ENCODE assay signal across 17 cellular contexts in the genomic region with DNA sequence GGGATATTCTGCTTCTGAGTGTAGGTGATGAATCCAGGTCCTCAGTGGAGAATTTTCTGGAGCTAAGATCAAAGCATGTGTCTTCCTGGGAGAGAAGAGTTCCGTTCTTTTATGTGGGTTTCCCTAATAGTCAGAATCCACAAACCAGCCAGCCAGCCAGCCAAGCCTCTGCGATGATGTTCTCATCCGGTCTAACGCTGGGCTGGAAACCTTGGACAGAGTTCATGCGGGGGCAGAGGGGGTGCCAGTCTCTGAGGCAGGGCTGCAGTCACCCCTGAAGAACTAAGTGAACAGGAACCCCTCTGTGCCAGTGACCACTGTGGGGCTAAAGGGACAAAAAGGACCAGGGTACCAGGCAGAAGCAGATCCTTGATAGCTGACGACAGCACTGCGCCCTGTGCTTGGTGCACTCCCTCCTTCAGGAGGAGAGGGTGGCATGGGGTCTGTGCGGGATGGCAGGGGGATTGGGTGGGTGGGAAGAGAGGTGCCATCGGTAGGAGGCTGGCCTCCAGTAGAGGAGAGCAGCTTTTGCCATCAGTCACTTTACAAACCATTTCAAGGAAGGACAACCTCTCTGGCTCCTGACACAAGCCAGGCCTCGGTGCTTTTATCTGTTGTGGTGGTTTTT. TPM values are rescaled to one million over a fixed set of nuclear protein-coding genes. Genes with fewer than 3 reads are reported as not detected.
"Had no signal": no experiment of that assay in that cellular context is flagged by ENCODE, and none has a peak within 500 bp of the region (broad histone marks: within the 10 kb centered on the region; RNA-seq: fewer than 3 reads in every experiment).

No MANE protein-coding gene starts in this region.

- H3K27me3 ChIP-seq: gastrocnemius medialis, ovary had no signal

- H3K36me3 ChIP-seq: ovary had no signal

- H3K9me3 ChIP-seq: gastrocnemius medialis, ovary had no signal

- DNase-seq: activated CD4-positive, alpha-beta T cell treated with anti-CD3 and anti-CD28 coated beads, Interleukin-2, amount 50 U/mL, for 48 hours; activated CD4-positive, CD25-positive, alpha-beta regulatory T cell treated with anti-CD3 and anti-CD28 coated beads, Interleukin-2, amount 50 U/mL, for 72 hours; activated CD8-positive, alpha-beta memory T cell treated with anti-CD3 and anti-CD28 coated beads, Interleukin-2, amount 50 U/mL, for 4 hours; activated gamma-delta T cell treated with Interleukin-2 at 50 U/mL for 16 hours; activated T-cell treated with anti-CD3 and anti-CD28 coated beads, Interleukin-2, amount 50 U/mL, for 72 hours; aorta; caudate nucleus; effector CD8-positive, alpha-beta T cell; gastrocnemius medialis; kidney glomerular epithelial cell; SW 1271 had no signal

- H3K4me3 ChIP-seq: coronary artery, gastrocnemius medialis, ovary, skin epidermis had no signal

- ATAC-seq: activated T-cell treated with anti-CD3 and anti-CD28 coated beads, Interleukin-2, amount 50 U/mL, for 72 hours; gastrocnemius medialis; natural killer cell treated with Interleukin-12 subunit alpha and Interleukin-12 subunit beta and Interleukin-15 and Interleukin-18, amount 100 ng/mL, for 72 hours had no signal

- H3K27ac ChIP-seq: ovary, skin epidermis had no signal

RNA-seq across cellular contexts. Expression of a gene that starts 27.1 kb away (rescaled TPM):
- total RNA-seq: natural killer cell treated with Interleukin-12 subunit alpha and Interleukin-12 subunit beta and Interleukin-15 and Interleukin-18, amount 100 ng/mL, for 72 hours had no signal

RNA-seq across cellular contexts. Expression of a gene that starts 47.1 kb away (rescaled TPM):
- total RNA-seq: activated T-cell treated with anti-CD3 and anti-CD28 coated beads, Interleukin-2, amount 50 U/mL, for 72 hours; lung microvascular endothelial cell; natural killer cell treated with Interleukin-12 subunit alpha and Interleukin-12 subunit beta and Interleukin-15 and Interleukin-18, amount 100 ng/mL, for 72 hours; renal cortical epithelial cell had no signal
